2 cellular contexts compared by ENCODE assay signal in the genomic region with DNA sequence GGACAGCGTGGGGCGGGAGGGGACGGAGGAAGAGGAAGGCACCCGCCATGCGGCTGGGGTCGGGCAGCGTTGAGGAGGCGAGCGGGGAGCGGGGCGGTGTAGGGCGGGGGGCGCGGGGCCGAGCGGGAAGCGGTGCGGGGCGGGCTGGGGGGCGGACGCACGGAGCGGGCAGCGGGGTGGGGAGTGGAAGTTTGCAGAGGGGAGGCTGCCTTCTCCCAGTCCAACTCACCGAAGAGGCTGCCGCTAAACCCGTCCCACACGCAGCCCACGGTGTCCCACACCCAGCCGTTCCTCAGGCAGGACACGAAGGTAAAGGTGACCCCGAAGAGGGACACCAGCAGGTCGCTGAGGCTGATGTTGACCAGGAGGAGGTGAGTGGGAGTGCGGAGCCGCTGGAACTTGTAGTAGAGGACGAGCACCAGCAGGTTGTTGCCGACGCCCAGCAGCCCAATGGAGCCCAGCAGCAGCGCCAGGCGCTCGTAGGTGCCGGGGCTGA.
A peak's percentile ranks its signal among the peaks of the same experiment; 100 is the strongest.
TF ChIP-seq lines count a peak whose summit lies in the region.

No MANE protein-coding gene starts in this region.

TF ChIP-seq in IMR-90, 13 proteins besides CTCF, POLR2A, EP300 and RAD21:
- TF ChIP-seq MAFK (IDR thresholded peaks at IDR 0.05; ENCODE audit: low read depth, low read length) (no peak), BHLHE40 (IDR thresholded peaks at IDR 0.05; ENCODE audit: low read depth, low read length) (no peak), CEBPB (IDR thresholded peaks at IDR 0.05; ENCODE audit: low read depth, low read length) (no peak), RCOR1 (IDR thresholded peaks at IDR 0.05; ENCODE audit: insufficient replicate concordance, low read length) (no peak), MAZ (IDR thresholded peaks at IDR 0.05; ENCODE audit: borderline replicate concordance, low read depth, low read length) (no peak), NFE2L2 (IDR thresholded peaks at IDR 0.05; ENCODE audit: low read depth, low read length) (no peak), CHD1 (IDR thresholded peaks at IDR 0.05; ENCODE audit: low read depth, low read length) (no peak), RFX5 (IDR thresholded peaks at IDR 0.05; ENCODE audit: low read depth, low read length) (no peak), FOS (IDR thresholded peaks at IDR 0.05; ENCODE audit: low read depth, low read length) (no peak), SMC3 (IDR thresholded peaks at IDR 0.05; ENCODE audit: low read depth, low read length) (no peak), MXI1 (IDR thresholded peaks at IDR 0.05; ENCODE audit: borderline replicate concordance, low read depth, low read length) (no peak)
- TF ChIP-seq, protein P1, sequence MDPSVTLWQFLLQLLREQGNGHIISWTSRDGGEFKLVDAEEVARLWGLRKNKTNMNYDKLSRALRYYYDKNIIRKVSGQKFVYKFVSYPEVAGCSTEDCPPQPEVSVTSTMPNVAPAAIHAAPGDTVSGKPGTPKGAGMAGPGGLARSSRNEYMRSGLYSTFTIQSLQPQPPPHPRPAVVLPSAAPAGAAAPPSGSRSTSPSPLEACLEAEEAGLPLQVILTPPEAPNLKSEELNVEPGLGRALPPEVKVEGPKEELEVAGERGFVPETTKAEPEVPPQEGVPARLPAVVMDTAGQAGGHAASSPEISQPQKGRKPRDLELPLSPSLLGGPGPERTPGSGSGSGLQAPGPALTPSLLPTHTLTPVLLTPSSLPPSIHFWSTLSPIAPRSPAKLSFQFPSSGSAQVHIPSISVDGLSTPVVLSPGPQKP (IDR thresholded peaks at IDR 0.05; ENCODE audit: borderline replicate concordance, low read depth, low read length) = no peak
- TF ChIP-seq, protein P2, sequence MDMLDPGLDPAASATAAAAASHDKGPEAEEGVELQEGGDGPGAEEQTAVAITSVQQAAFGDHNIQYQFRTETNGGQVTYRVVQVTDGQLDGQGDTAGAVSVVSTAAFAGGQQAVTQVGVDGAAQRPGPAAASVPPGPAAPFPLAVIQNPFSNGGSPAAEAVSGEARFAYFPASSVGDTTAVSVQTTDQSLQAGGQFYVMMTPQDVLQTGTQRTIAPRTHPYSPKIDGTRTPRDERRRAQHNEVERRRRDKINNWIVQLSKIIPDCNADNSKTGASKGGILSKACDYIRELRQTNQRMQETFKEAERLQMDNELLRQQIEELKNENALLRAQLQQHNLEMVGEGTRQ (IDR thresholded peaks at IDR 0.05; ENCODE audit: low read depth, low read length) = no peak
TF ChIP-seq in IMR-90: peak in this region for 0.

TF ChIP-seq in H1, 55 proteins besides CTCF, POLR2A, EP300 and RAD21:
- no peak for TF ChIP-seq JUN (IDR thresholded peaks at IDR 0.05; ENCODE audit: low read depth, low read length)
- no peak for TF ChIP-seq CTBP2 (IDR thresholded peaks at IDR 0.05; ENCODE audit: borderline replicate concordance, insufficient read depth, insufficient read length, low read length)
- TF ChIP-seq, protein P3, sequence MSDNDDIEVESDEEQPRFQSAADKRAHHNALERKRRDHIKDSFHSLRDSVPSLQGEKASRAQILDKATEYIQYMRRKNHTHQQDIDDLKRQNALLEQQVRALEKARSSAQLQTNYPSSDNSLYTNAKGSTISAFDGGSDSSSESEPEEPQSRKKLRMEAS (IDR thresholded peaks at IDR 0.05) = 0 out of 2 replicates have a peak, but pooled peaks have one; percentile 37
- TF ChIP-seq HDAC2 (IDR thresholded peaks at IDR 0.05; ENCODE audit: borderline replicate concordance in 1 of 2, low read depth in 2 of 2, low read length in 2 of 2) = peak in 1 of 2 experiments; percentile 22; a peak in 1 of 4 replicates
- no peak for TF ChIP-seq CBX8 (IDR thresholded peaks at IDR 0.05; ENCODE audit: borderline replicate concordance, low read depth, low read length)
- 0 out of 2 replicates have a peak, but pooled peaks have one; percentile 10 for TF ChIP-seq YY1 (IDR thresholded peaks at IDR 0.05; ENCODE audit: low read depth, low read length)
- TF ChIP-seq KDM1A (IDR thresholded peaks at IDR 0.05; ENCODE audit: borderline replicate concordance, low read length) = no peak
- no peak for TF ChIP-seq KDM5A (IDR thresholded peaks at IDR 0.05; ENCODE audit: low read length)
- TF ChIP-seq, protein P2 (IDR thresholded peaks at IDR 0.05; ENCODE audit: low read length) = no peak
- TF ChIP-seq RBBP5 (IDR thresholded peaks at IDR 0.05; ENCODE audit: borderline replicate concordance, low read depth, low read length) = peak; percentile 87
- TF ChIP-seq, protein P4, sequence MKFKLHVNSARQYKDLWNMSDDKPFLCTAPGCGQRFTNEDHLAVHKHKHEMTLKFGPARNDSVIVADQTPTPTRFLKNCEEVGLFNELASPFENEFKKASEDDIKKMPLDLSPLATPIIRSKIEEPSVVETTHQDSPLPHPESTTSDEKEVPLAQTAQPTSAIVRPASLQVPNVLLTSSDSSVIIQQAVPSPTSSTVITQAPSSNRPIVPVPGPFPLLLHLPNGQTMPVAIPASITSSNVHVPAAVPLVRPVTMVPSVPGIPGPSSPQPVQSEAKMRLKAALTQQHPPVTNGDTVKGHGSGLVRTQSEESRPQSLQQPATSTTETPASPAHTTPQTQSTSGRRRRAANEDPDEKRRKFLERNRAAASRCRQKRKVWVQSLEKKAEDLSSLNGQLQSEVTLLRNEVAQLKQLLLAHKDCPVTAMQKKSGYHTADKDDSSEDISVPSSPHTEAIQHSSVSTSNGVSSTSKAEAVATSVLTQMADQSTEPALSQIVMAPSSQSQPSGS (IDR thresholded peaks at IDR 0.05; ENCODE audit: low read length) = no peak
- 0 out of 2 replicates have a peak, but pooled peaks have one; percentile 9 for TF ChIP-seq EGR1 (IDR thresholded peaks at IDR 0.05; ENCODE audit: borderline replicate concordance, low read depth, low read length)
- peak; percentile 82 for TF ChIP-seq KDM4A (IDR thresholded peaks at IDR 0.05; ENCODE audit: low read depth, low read length, severe bottlenecking)
- no peak for TF ChIP-seq BCL11A (IDR thresholded peaks at IDR 0.05; ENCODE audit: low read depth in 2 of 2, low read length in 2 of 2)
- no peak for TF ChIP-seq SIRT6 (IDR thresholded peaks at IDR 0.05; ENCODE audit: low read length)
- TF ChIP-seq TCF12 (IDR thresholded peaks at IDR 0.05; ENCODE audit: low read depth, low read length) = no peak
- TF ChIP-seq ASH2L (IDR thresholded peaks at IDR 0.05; ENCODE audit: low read length) = peak; percentile 86
- 0 out of 4 replicates have a peak, but pooled peaks of 1 of the 2 experiments have one; percentile 14 for TF ChIP-seq SIN3A (conservative IDR thresholded peaks at IDR 0.05 in 1 of 2, IDR thresholded peaks at IDR 0.05 in 1 of 2; ENCODE audit: low read depth in 1 of 2, low read length in 2 of 2)
- peak; percentile 84 for TF ChIP-seq POLR2AphosphoS5 (IDR thresholded peaks at IDR 0.05; ENCODE audit: low read depth, low read length)
